In genomic region chr22:42769574-42770447, GRCh38 we compare ENCODE assay signal across 8 cellular contexts. TPM values are rescaled to one million over a fixed set of nuclear protein-coding genes. Genes with fewer than 3 reads are reported as not detected.
DNase-seq lines count a peak whose midpoint lies in the region; ATAC-seq and TF ChIP-seq lines count a peak whose summit lies in the region.

No MANE protein-coding gene starts in this region.

- H3K9me3 ChIP-seq in body of pancreas, result no peaks in the 10 kb centered on the region
- H3K9me3 ChIP-seq in naive thymus-derived CD4-positive, alpha-beta T cell (ENCODE audit: control insufficient read depth in 2 of 3, low read length in 3 of 3), result no peaks in the 10 kb centered on the region

- peak; percentile 78 for ATAC-seq in GM19452 (IDR thresholded peaks at IDR 0.05; ENCODE audit: unreplicated experiment)
- peak; percentile 51 for ATAC-seq in HG03575 (IDR thresholded peaks at IDR 0.05; ENCODE audit: extremely low read depth, insufficient number of reproducible peaks, low FRiP score, unreplicated experiment)
- peak; percentile 87 for ATAC-seq in body of pancreas
- ATAC-seq in naive thymus-derived CD4-positive, alpha-beta T cell, result peak; percentile 37
- no peak for ATAC-seq in activated naive CD4-positive, alpha-beta T cell treated with anti-CD3 and anti-CD28 coated beads, Interleukin-2, amount 50 U/mL, for 72 hours

- DNase-seq in AG10803 (ENCODE audit: low read depth), result peak; percentile 79
- DNase-seq in body of pancreas, result peak; percentile 64 to 86 (median 79)
- no peak for DNase-seq in naive thymus-derived CD4-positive, alpha-beta T cell
- no peak for DNase-seq in activated naive CD4-positive, alpha-beta T cell treated with anti-CD3 and anti-CD28 coated beads, Interleukin-2, amount 50 U/mL, for 72 hours (ENCODE audit: low spot score in 2 of 2)
- no peak for DNase-seq in stimulated activated CD4-positive, alpha-beta T cell treated with anti-CD3 and anti-CD28 coated beads, Interleukin-2, amount 100 ng/mL, for 48 hours
- no peak for DNase-seq in activated gamma-delta T cell treated with Interleukin-2 at 50 U/mL for 16 hours

- WGBS in body of pancreas, 2 donors, result 23 to 25% methylated on average over 29 to 34 of the region's 50 CpGs

- H3K4me1 Mint-ChIP-seq in naive thymus-derived CD4-positive, alpha-beta T cell, result peaks cover 0 to 1% (median 0%) of the 10 kb centered on the region in 7 donors

- no peaks in the 10 kb centered on the region for H3K27me3 ChIP-seq in body of pancreas
- peaks cover 0 to 2% of the 10 kb centered on the region in 2 donors for H3K27me3 ChIP-seq in naive thymus-derived CD4-positive, alpha-beta T cell (ENCODE audit: control insufficient read depth in 2 of 2, insufficient read depth in 2 of 2, low read length in 2 of 2)

- intact Hi-C loops in body of pancreas (cut with DNase I), result loop anchor here (10.0 kb wide), 1 partner anchor 115 kb away; no protein-coding TSS in a partner anchor
- intact Hi-C loops in naive thymus-derived CD4-positive, alpha-beta T cell (cut with micrococcal nuclease), result no loop called here

- peak in 1 of 3 donors; percentile 17 for TF ChIP-seq POLR2A in body of pancreas (IDR thresholded peaks at IDR 0.05)

- H3K4me3 ChIP-seq in AG10803 (ENCODE audit: low read length), result peak overlapping the region; percentile 33
- H3K4me3 ChIP-seq in body of pancreas, result no peak overlapping the region
- no peak overlapping the region for H3K4me3 ChIP-seq in naive thymus-derived CD4-positive, alpha-beta T cell (ENCODE audit: low read length)

- peaks cover 0 to 11% (median 0%) of the 10 kb centered on the region in 5 donors for H3K27me3 Mint-ChIP-seq in naive thymus-derived CD4-positive, alpha-beta T cell

- POLR2A ChIA-PET in naive thymus-derived CD4-positive, alpha-beta T cell (lab: Charles Lee), result interaction anchor here (0.7 kb wide), 1 partner anchor 452 kb away, joined by 3 read pairs; no protein-coding TSS in a partner anchor

- H3K9me3 Mint-ChIP-seq in naive thymus-derived CD4-positive, alpha-beta T cell, result peaks cover 0 to 1% (median 0%) of the 10 kb centered on the region in 11 donors
- no peaks in the 10 kb centered on the region for H3K9me3 Mint-ChIP-seq in activated naive CD4-positive, alpha-beta T cell treated with anti-CD3 and anti-CD28 coated beads, Interleukin-2, amount 50 U/mL, for 72 hours

- no peak overlapping the region for H3K27ac ChIP-seq in body of pancreas
- no peak overlapping the region for H3K27ac ChIP-seq in naive thymus-derived CD4-positive, alpha-beta T cell (ENCODE audit: low read depth, low read length)

- TF ChIP-seq CTCF in AG10803 (conservative IDR thresholded peaks at IDR 0.05; ENCODE audit: low read length) (no peak), body of pancreas (IDR thresholded peaks at IDR 0.05) (no peak)

- peaks cover 30% of the 10 kb centered on the region for H3K4me1 ChIP-seq in body of pancreas
- H3K4me1 ChIP-seq in naive thymus-derived CD4-positive, alpha-beta T cell (ENCODE audit: control insufficient read depth in 2 of 2, insufficient read depth in 2 of 2, low read length in 2 of 2), result no peaks in the 10 kb centered on the region

- no peak overlapping the region for H3K27ac Mint-ChIP-seq in naive thymus-derived CD4-positive, alpha-beta T cell
- no peak overlapping the region for H3K27ac Mint-ChIP-seq in activated naive CD4-positive, alpha-beta T cell treated with anti-CD3 and anti-CD28 coated beads, Interleukin-2, amount 50 U/mL, for 72 hours

- no peaks in the 10 kb centered on the region for H3K36me3 ChIP-seq in body of pancreas (replicated peaks in 1 of 2; ENCODE audit: insufficient read depth in 1 of 2, low read depth in 2 of 2)
- no peaks in the 10 kb centered on the region for H3K36me3 ChIP-seq in naive thymus-derived CD4-positive, alpha-beta T cell (ENCODE audit: control insufficient read depth in 2 of 3, insufficient read depth in 3 of 3, low read length in 3 of 3)

- no peaks in the 10 kb centered on the region for H3K36me3 Mint-ChIP-seq in naive thymus-derived CD4-positive, alpha-beta T cell
- H3K36me3 Mint-ChIP-seq in activated naive CD4-positive, alpha-beta T cell treated with anti-CD3 and anti-CD28 coated beads, Interleukin-2, amount 50 U/mL, for 72 hours, result no peaks in the 10 kb centered on the region

- CTCF ChIA-PET in naive thymus-derived CD4-positive, alpha-beta T cell (lab: Charles Lee), result no interaction called here

- H3K4me3 Mint-ChIP-seq in naive thymus-derived CD4-positive, alpha-beta T cell, result no peak overlapping the region

RNA-seq across cellular contexts. Expression of gene A4GALT, which starts 49.1 kb away (rescaled TPM):
- total RNA-seq in body of pancreas, result 1 to 10 TPM; 3.1 to 6.9 TPM
- total RNA-seq in naive thymus-derived CD4-positive, alpha-beta T cell, result not detected
- polyA plus RNA-seq in naive thymus-derived CD4-positive, alpha-beta T cell, result not detected
- total RNA-seq in activated naive CD4-positive, alpha-beta T cell treated with anti-CD3 and anti-CD28 coated beads, Interleukin-2, amount 50 U/mL, for 72 hours, result under 1 TPM in 1 of 2 donors, not detected in 1; 0.16 TPM

Comparison
In these comparisons a context has a peak if more than half of its experiments do, and no peak if none do; other contexts are left out.
1. DNase-seq: peak in AG10803 (single experiment) and body of pancreas (4 of 4); none in naive thymus-derived CD4-positive, alpha-beta T cell (0 of 9), activated naive CD4-positive, alpha-beta T cell treated with anti-CD3 and anti-CD28 coated beads, Interleukin-2, amount 50 U/mL, for 72 hours (0 of 2), stimulated activated CD4-positive, alpha-beta T cell treated with anti-CD3 and anti-CD28 coated beads, Interleukin-2, amount 100 ng/mL, for 48 hours (0 of 2) and activated gamma-delta T cell treated with Interleukin-2 at 50 U/mL for 16 hours (single experiment).
2. ATAC-seq: peak in GM19452 (single experiment), HG03575 (single experiment), body of pancreas (single experiment) and naive thymus-derived CD4-positive, alpha-beta T cell (single experiment); none in activated naive CD4-positive, alpha-beta T cell treated with anti-CD3 and anti-CD28 coated beads, Interleukin-2, amount 50 U/mL, for 72 hours (0 of 2).